In the genomic region with DNA sequence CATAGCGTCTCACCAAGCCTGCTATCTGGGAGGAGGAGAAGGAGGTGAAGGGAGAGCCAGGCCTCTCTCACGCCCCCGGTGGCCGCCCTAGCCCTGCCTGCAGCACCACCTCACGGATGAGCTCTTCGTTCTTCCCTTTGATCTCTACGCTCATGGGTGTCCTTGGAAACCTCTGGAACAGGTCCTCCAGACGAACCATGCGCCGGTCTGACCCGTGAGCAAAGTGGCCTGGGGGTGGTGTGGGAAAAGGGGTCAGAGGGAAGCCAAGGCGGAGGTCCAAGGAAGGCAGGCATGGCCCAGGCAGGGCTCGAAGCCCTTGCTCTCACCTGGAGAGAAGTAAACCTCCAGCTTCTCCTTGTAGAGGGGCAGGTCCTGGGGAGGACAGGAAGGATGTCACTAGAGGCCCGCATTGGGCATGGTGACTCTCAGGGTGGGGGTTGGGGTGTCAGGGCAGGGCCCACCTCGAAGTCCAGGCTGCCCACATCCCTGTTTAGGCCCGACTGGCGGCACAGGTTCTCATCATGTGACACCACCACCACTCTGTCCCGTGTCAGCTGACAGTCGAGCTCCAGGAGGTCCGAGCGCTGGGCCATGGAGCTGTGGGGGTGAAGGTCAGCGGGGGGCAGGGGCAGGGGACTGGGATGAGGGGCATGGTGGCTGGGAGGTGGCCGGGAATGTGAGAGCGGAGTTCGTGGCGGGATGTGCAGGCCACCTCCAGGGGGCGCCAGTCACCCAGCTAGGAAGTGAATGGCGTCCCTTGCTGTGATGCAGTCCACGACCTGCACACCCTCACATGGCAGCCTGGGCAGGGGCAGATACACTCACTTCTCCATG, we compare ENCODE assay signal across 1 cellular context.
TF ChIP-seq lines count a peak whose summit lies in the region.

No MANE protein-coding gene starts in this region.

TF ChIP-seq in H1, 55 proteins besides CTCF, POLR2A, EP300 and RAD21:
- TF ChIP-seq, protein P1, sequence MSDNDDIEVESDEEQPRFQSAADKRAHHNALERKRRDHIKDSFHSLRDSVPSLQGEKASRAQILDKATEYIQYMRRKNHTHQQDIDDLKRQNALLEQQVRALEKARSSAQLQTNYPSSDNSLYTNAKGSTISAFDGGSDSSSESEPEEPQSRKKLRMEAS (IDR thresholded peaks at IDR 0.05), result peak; percentile 36; the same call in 1 of the 2 replicates
- TF ChIP-seq SIRT6 (IDR thresholded peaks at IDR 0.05; ENCODE audit: low read length) (no peak), GTF2F1 (IDR thresholded peaks at IDR 0.05; ENCODE audit: borderline replicate concordance, low read depth, low read length) (no peak), TCF12 (IDR thresholded peaks at IDR 0.05; ENCODE audit: low read depth, low read length) (no peak), SP4 (IDR thresholded peaks at IDR 0.05; ENCODE audit: low read length) (peak; percentile 52; the same call in 1 of the 2 replicates), SUZ12 (IDR thresholded peaks at IDR 0.05; ENCODE audit: low read length) (no peak), CEBPB (IDR thresholded peaks at IDR 0.05; ENCODE audit: low read depth, low read length) (no peak), SRF (IDR thresholded peaks at IDR 0.05; ENCODE audit: low read depth, low read length) (no peak), YY1 (IDR thresholded peaks at IDR 0.05; ENCODE audit: low read depth, low read length) (peak; percentile 84), KDM5A (IDR thresholded peaks at IDR 0.05; ENCODE audit: low read length) (no peak), CREB1 (IDR thresholded peaks at IDR 0.05) (peak; percentile 45), SIN3A (conservative IDR thresholded peaks at IDR 0.05 in 1 of 2, IDR thresholded peaks at IDR 0.05 in 1 of 2; ENCODE audit: low read depth in 1 of 2, low read length in 2 of 2) (0 out of 4 replicates have a peak, but pooled peaks of 1 of the 2 experiments have one; percentile 50), TAF1 (IDR thresholded peaks at IDR 0.05; ENCODE audit: low read depth, low read length) (0 out of 2 replicates have a peak, but pooled peaks have one; percentile 15), RBBP5 (IDR thresholded peaks at IDR 0.05; ENCODE audit: borderline replicate concordance, low read depth, low read length) (no peak), TBP (IDR thresholded peaks at IDR 0.05; ENCODE audit: low read depth, low read length) (no peak), ASH2L (IDR thresholded peaks at IDR 0.05; ENCODE audit: low read length) (no peak), SIX5 (IDR thresholded peaks at IDR 0.05; ENCODE audit: low read depth, low read length) (no peak), CBX5 (IDR thresholded peaks at IDR 0.05; ENCODE audit: low read depth, low read length) (no peak), GABPA (IDR thresholded peaks at IDR 0.05; ENCODE audit: borderline replicate concordance, insufficient read depth, low read length) (no peak; the same call in 1 of the 2 replicates), NRF1 (IDR thresholded peaks at IDR 0.05; ENCODE audit: low read depth, low read length) (no peak), NANOG (IDR thresholded peaks at IDR 0.05; ENCODE audit: insufficient read depth, low read depth, low read length, poor library complexity, severe bottlenecking) (no peak), BACH1 (IDR thresholded peaks at IDR 0.05; ENCODE audit: low read length) (no peak), CBX8 (IDR thresholded peaks at IDR 0.05; ENCODE audit: borderline replicate concordance, low read depth, low read length) (no peak), SAP30 (IDR thresholded peaks at IDR 0.05; ENCODE audit: insufficient read depth, insufficient replicate concordance, low read length) (no peak), EGR1 (IDR thresholded peaks at IDR 0.05; ENCODE audit: borderline replicate concordance, low read depth, low read length) (no peak), KDM4A (IDR thresholded peaks at IDR 0.05; ENCODE audit: low read depth, low read length, severe bottlenecking) (no peak), TAF7 (optimal IDR thresholded peaks at IDR 0.05; ENCODE audit: borderline replicate concordance, low read depth, low read length) (no peak), EZH2 (IDR thresholded peaks at IDR 0.05; ENCODE audit: low read depth, low read length, severe bottlenecking) (no peak), JUN (IDR thresholded peaks at IDR 0.05; ENCODE audit: low read depth, low read length) (no peak), CHD1 (IDR thresholded peaks at IDR 0.05; ENCODE audit: low read depth, low read length) (no peak), MAFK (IDR thresholded peaks at IDR 0.05; ENCODE audit: low read depth, low read length) (no peak), HDAC6 (IDR thresholded peaks at IDR 0.05; ENCODE audit: low read depth, low read length) (no peak), ZNF274 (IDR thresholded peaks at IDR 0.05; ENCODE audit: borderline replicate concordance, extremely low read depth, low read length) (no peak), TEAD4 (IDR thresholded peaks at IDR 0.05; ENCODE audit: low read depth, low read length) (peak; percentile 79), SP2 (IDR thresholded peaks at IDR 0.05; ENCODE audit: low read length) (no peak), BCL11A (IDR thresholded peaks at IDR 0.05; ENCODE audit: low read depth in 2 of 2, low read length in 2 of 2) (no peak), CTBP2 (IDR thresholded peaks at IDR 0.05; ENCODE audit: borderline replicate concordance, insufficient read depth, insufficient read length, low read length) (no peak), RXRA (IDR thresholded peaks at IDR 0.05; ENCODE audit: insufficient read depth, low read depth, low read length) (no peak), CHD2 (IDR thresholded peaks at IDR 0.05; ENCODE audit: low read length) (no peak), JUND (IDR thresholded peaks at IDR 0.05; ENCODE audit: low read length) (no peak), RNF2 (IDR thresholded peaks at IDR 0.05; ENCODE audit: borderline replicate concordance, low read depth, low read length, missing control alignments, poor library complexity, severe bottlenecking) (no peak), POLR2AphosphoS5 (IDR thresholded peaks at IDR 0.05; ENCODE audit: low read depth, low read length) (peak; percentile 80), BRCA1 (IDR thresholded peaks at IDR 0.05; ENCODE audit: low read depth, low read length) (no peak), SP1 (IDR thresholded peaks at IDR 0.05; ENCODE audit: low read depth, low read length) (no peak), FOSL1 (IDR thresholded peaks at IDR 0.05; ENCODE audit: insufficient read depth, low read depth, low read length) (no peak), KDM1A (IDR thresholded peaks at IDR 0.05; ENCODE audit: borderline replicate concordance, low read length) (no peak; the same call in 1 of the 2 replicates), HDAC2 (IDR thresholded peaks at IDR 0.05; ENCODE audit: borderline replicate concordance in 1 of 2, low read depth in 2 of 2, low read length in 2 of 2) (no peak; a peak in 1 of 4 replicates), PHF8 (conservative IDR thresholded peaks at IDR 0.05; ENCODE audit: low read depth, low read length) (no peak), RFX5 (IDR thresholded peaks at IDR 0.05; ENCODE audit: borderline replicate concordance, low read depth, low read length) (no peak), POU5F1 (IDR thresholded peaks at IDR 0.05; ENCODE audit: low read depth, low read length) (no peak)
- TF ChIP-seq, protein P2, sequence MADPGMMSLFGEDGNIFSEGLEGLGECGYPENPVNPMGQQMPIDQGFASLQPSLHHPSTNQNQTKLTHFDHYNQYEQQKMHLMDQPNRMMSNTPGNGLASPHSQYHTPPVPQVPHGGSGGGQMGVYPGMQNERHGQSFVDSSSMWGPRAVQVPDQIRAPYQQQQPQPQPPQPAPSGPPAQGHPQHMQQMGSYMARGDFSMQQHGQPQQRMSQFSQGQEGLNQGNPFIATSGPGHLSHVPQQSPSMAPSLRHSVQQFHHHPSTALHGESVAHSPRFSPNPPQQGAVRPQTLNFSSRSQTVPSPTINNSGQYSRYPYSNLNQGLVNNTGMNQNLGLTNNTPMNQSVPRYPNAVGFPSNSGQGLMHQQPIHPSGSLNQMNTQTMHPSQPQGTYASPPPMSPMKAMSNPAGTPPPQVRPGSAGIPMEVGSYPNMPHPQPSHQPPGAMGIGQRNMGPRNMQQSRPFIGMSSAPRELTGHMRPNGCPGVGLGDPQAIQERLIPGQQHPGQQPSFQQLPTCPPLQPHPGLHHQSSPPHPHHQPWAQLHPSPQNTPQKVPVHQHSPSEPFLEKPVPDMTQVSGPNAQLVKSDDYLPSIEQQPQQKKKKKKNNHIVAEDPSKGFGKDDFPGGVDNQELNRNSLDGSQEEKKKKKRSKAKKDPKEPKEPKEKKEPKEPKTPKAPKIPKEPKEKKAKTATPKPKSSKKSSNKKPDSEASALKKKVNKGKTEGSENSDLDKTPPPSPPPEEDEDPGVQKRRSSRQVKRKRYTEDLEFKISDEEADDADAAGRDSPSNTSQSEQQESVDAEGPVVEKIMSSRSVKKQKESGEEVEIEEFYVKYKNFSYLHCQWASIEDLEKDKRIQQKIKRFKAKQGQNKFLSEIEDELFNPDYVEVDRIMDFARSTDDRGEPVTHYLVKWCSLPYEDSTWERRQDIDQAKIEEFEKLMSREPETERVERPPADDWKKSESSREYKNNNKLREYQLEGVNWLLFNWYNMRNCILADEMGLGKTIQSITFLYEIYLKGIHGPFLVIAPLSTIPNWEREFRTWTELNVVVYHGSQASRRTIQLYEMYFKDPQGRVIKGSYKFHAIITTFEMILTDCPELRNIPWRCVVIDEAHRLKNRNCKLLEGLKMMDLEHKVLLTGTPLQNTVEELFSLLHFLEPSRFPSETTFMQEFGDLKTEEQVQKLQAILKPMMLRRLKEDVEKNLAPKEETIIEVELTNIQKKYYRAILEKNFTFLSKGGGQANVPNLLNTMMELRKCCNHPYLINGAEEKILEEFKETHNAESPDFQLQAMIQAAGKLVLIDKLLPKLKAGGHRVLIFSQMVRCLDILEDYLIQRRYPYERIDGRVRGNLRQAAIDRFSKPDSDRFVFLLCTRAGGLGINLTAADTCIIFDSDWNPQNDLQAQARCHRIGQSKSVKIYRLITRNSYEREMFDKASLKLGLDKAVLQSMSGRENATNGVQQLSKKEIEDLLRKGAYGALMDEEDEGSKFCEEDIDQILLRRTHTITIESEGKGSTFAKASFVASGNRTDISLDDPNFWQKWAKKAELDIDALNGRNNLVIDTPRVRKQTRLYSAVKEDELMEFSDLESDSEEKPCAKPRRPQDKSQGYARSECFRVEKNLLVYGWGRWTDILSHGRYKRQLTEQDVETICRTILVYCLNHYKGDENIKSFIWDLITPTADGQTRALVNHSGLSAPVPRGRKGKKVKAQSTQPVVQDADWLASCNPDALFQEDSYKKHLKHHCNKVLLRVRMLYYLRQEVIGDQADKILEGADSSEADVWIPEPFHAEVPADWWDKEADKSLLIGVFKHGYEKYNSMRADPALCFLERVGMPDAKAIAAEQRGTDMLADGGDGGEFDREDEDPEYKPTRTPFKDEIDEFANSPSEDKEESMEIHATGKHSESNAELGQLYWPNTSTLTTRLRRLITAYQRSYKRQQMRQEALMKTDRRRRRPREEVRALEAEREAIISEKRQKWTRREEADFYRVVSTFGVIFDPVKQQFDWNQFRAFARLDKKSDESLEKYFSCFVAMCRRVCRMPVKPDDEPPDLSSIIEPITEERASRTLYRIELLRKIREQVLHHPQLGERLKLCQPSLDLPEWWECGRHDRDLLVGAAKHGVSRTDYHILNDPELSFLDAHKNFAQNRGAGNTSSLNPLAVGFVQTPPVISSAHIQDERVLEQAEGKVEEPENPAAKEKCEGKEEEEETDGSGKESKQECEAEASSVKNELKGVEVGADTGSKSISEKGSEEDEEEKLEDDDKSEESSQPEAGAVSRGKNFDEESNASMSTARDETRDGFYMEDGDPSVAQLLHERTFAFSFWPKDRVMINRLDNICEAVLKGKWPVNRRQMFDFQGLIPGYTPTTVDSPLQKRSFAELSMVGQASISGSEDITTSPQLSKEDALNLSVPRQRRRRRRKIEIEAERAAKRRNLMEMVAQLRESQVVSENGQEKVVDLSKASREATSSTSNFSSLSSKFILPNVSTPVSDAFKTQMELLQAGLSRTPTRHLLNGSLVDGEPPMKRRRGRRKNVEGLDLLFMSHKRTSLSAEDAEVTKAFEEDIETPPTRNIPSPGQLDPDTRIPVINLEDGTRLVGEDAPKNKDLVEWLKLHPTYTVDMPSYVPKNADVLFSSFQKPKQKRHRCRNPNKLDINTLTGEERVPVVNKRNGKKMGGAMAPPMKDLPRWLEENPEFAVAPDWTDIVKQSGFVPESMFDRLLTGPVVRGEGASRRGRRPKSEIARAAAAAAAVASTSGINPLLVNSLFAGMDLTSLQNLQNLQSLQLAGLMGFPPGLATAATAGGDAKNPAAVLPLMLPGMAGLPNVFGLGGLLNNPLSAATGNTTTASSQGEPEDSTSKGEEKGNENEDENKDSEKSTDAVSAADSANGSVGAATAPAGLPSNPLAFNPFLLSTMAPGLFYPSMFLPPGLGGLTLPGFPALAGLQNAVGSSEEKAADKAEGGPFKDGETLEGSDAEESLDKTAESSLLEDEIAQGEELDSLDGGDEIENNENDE (IDR thresholded peaks at IDR 0.05; ENCODE audit: insufficient replicate concordance, low read length), result no peak
- TF ChIP-seq, protein P3, sequence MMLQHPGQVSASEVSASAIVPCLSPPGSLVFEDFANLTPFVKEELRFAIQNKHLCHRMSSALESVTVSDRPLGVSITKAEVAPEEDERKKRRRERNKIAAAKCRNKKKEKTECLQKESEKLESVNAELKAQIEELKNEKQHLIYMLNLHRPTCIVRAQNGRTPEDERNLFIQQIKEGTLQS (IDR thresholded peaks at IDR 0.05; ENCODE audit: insufficient read depth, low read depth, low read length), result no peak
- TF ChIP-seq, protein P4, sequence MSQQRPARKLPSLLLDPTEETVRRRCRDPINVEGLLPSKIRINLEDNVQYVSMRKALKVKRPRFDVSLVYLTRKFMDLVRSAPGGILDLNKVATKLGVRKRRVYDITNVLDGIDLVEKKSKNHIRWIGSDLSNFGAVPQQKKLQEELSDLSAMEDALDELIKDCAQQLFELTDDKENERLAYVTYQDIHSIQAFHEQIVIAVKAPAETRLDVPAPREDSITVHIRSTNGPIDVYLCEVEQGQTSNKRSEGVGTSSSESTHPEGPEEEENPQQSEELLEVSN (IDR thresholded peaks at IDR 0.05), result peak; percentile 42; the same call in 1 of the 2 replicates
- TF ChIP-seq, protein P5, sequence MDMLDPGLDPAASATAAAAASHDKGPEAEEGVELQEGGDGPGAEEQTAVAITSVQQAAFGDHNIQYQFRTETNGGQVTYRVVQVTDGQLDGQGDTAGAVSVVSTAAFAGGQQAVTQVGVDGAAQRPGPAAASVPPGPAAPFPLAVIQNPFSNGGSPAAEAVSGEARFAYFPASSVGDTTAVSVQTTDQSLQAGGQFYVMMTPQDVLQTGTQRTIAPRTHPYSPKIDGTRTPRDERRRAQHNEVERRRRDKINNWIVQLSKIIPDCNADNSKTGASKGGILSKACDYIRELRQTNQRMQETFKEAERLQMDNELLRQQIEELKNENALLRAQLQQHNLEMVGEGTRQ (IDR thresholded peaks at IDR 0.05; ENCODE audit: low read length), result peak; percentile 28; the same call in 1 of the 2 replicates
- TF ChIP-seq, protein P6, sequence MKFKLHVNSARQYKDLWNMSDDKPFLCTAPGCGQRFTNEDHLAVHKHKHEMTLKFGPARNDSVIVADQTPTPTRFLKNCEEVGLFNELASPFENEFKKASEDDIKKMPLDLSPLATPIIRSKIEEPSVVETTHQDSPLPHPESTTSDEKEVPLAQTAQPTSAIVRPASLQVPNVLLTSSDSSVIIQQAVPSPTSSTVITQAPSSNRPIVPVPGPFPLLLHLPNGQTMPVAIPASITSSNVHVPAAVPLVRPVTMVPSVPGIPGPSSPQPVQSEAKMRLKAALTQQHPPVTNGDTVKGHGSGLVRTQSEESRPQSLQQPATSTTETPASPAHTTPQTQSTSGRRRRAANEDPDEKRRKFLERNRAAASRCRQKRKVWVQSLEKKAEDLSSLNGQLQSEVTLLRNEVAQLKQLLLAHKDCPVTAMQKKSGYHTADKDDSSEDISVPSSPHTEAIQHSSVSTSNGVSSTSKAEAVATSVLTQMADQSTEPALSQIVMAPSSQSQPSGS (IDR thresholded peaks at IDR 0.05; ENCODE audit: low read length), result no peak; the same call in 1 of the 2 replicates
